In the genomic region with DNA sequence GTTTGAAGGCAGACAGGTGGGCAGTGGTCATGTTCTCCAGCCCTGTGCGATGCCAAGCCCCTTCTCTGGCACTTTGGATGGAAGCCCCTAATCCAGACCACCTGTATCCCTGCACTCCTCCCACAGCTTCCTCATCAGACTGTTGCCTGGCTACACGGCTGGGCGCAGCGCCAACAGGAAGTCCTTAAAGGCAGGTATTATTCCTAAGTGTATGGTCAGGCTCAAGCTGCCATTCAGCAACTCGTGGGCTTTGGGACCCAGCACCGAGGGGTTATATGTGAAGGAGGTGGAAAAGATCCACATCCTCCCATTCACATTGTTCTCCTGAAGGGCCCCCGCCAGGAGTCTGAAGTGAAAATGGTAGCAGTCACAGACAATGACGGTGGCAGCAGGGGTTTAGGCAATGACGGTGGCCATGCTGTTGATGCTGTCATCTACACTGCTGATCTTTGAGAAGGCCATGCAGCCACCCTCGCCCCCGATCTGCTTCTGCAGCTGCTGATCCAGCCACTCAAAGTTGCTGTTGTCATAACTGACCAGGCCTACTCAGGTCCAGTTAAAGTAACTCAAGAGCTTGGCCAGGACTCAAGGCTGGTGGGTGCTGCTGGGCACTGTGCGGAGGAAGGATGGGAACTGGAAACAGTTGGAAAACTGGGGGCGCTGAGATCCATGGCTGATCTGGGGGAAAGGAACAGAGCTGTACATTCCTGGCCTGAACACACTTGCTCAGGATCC, we compare ENCODE assay signal across 10 cellular contexts. TPM values are rescaled to one million over a fixed set of nuclear protein-coding genes. Genes with fewer than 3 reads are reported as not detected.
DNase-seq lines count a peak whose midpoint lies in the region; ATAC-seq and TF ChIP-seq lines count a peak whose summit lies in the region.
"Had no signal": no experiment of that assay in that cellular context is flagged by ENCODE, and none has a peak within 500 bp of the region (broad histone marks: within the 10 kb centered on the region; RNA-seq: fewer than 3 reads in every experiment).

No MANE protein-coding gene starts in this region.

- no peak for TF ChIP-seq RAD21 in liver (IDR thresholded peaks at IDR 0.05)

- WGBS in liver = 69% methylated on average over 13 of the region's 13 CpGs

- DNase-seq in NCI-H2081 (lab: John Stamatoyannopoulos, UW) = peak; percentile 4 to 28
- DNase-seq in NCI-H2081 treated with DMSO at 0.1 percent for 48 hours (lab: John Stamatoyannopoulos, UW) = no peak
- no peak for DNase-seq in adipocyte (ENCODE audit: low read depth)
- DNase-seq in ureter (ENCODE audit: low spot score) = peak; percentile 55
- no peak for DNase-seq in NCI-H1694 (lab: John Stamatoyannopoulos, UW)
- DNase-seq: effector memory CD8-positive, alpha-beta T cell; SIG-M5 had no signal

- H3K9me3 ChIP-seq in adipocyte (ENCODE audit: control insufficient read depth, low read length) = no peaks in the 10 kb centered on the region
- H3K9me3 ChIP-seq in liver (ENCODE audit: control insufficient read depth in 4 of 4, low read length in 3 of 4) = no peaks in the 10 kb centered on the region

- H3K4me1 ChIP-seq in adipocyte (ENCODE audit: control insufficient read depth, insufficient read depth, low read length) = peaks cover 34% of the 10 kb centered on the region
- H3K4me1 ChIP-seq in liver (ENCODE audit: control insufficient read depth in 4 of 4, insufficient read depth in 4 of 4, low read length in 3 of 4) = no peaks in the 10 kb centered on the region

- H3K27ac ChIP-seq in liver (ENCODE audit: low read depth in 1 of 2, low read length in 2 of 2) = peak overlapping the region; percentile 6 to 10

- no peaks in the 10 kb centered on the region for H3K36me3 ChIP-seq in adipocyte (ENCODE audit: control insufficient read depth, insufficient read depth, low read length, severe bottlenecking)
- H3K36me3 ChIP-seq in liver (ENCODE audit: control insufficient read depth in 4 of 4, insufficient read depth in 3 of 4, low read depth in 1 of 4, low read length in 3 of 4) = no peaks in the 10 kb centered on the region

- H3K27me3 ChIP-seq in adipocyte (replicated peaks; ENCODE audit: control insufficient read depth, insufficient read depth, low read length) (no peaks in the 10 kb centered on the region), liver (ENCODE audit: control insufficient read depth in 4 of 4, insufficient read depth in 4 of 4, low read length in 3 of 4) (no peaks in the 10 kb centered on the region)

- TF ChIP-seq CTCF in liver (IDR thresholded peaks at IDR 0.05; ENCODE audit: low read depth, low read length, missing input control) = no peak

- peak overlapping the region; percentile 59 for H3K9ac ChIP-seq in adipocyte (ENCODE audit: low read length)
- no peak overlapping the region for H3K9ac ChIP-seq in liver (ENCODE audit: low read depth in 1 of 2, low read length in 2 of 2)

- H3K4me3 ChIP-seq in adipocyte (ENCODE audit: low read length) = peak overlapping the region; percentile 33
- no peak overlapping the region for H3K4me3 ChIP-seq in liver (ENCODE audit: low read depth in 1 of 3, low read length in 3 of 3)

- no peak for ATAC-seq in HG03378 (IDR thresholded peaks at IDR 0.05; ENCODE audit: unreplicated experiment)
- ATAC-seq in GM21717 (IDR thresholded peaks at IDR 0.05; ENCODE audit: unreplicated experiment) = no peak
- ATAC-seq: effector memory CD8-positive, alpha-beta T cell had no signal

TF ChIP-seq in liver, 16 proteins besides CTCF, POLR2A, EP300 and RAD21:
- TF ChIP-seq, protein P1, sequence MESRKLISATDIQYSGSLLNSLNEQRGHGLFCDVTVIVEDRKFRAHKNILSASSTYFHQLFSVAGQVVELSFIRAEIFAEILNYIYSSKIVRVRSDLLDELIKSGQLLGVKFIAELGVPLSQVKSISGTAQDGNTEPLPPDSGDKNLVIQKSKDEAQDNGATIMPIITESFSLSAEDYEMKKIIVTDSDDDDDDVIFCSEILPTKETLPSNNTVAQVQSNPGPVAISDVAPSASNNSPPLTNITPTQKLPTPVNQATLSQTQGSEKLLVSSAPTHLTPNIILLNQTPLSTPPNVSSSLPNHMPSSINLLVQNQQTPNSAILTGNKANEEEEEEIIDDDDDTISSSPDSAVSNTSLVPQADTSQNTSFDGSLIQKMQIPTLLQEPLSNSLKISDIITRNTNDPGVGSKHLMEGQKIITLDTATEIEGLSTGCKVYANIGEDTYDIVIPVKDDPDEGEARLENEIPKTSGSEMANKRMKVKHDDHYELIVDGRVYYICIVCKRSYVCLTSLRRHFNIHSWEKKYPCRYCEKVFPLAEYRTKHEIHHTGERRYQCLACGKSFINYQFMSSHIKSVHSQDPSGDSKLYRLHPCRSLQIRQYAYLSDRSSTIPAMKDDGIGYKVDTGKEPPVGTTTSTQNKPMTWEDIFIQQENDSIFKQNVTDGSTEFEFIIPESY (IDR thresholded peaks at IDR 0.05) = no peak
- TF ChIP-seq, protein P2, sequence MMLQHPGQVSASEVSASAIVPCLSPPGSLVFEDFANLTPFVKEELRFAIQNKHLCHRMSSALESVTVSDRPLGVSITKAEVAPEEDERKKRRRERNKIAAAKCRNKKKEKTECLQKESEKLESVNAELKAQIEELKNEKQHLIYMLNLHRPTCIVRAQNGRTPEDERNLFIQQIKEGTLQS (IDR thresholded peaks at IDR 0.05) = no peak
- TF ChIP-seq JUND (IDR thresholded peaks at IDR 0.05) = no peak
- TF ChIP-seq, protein P3, sequence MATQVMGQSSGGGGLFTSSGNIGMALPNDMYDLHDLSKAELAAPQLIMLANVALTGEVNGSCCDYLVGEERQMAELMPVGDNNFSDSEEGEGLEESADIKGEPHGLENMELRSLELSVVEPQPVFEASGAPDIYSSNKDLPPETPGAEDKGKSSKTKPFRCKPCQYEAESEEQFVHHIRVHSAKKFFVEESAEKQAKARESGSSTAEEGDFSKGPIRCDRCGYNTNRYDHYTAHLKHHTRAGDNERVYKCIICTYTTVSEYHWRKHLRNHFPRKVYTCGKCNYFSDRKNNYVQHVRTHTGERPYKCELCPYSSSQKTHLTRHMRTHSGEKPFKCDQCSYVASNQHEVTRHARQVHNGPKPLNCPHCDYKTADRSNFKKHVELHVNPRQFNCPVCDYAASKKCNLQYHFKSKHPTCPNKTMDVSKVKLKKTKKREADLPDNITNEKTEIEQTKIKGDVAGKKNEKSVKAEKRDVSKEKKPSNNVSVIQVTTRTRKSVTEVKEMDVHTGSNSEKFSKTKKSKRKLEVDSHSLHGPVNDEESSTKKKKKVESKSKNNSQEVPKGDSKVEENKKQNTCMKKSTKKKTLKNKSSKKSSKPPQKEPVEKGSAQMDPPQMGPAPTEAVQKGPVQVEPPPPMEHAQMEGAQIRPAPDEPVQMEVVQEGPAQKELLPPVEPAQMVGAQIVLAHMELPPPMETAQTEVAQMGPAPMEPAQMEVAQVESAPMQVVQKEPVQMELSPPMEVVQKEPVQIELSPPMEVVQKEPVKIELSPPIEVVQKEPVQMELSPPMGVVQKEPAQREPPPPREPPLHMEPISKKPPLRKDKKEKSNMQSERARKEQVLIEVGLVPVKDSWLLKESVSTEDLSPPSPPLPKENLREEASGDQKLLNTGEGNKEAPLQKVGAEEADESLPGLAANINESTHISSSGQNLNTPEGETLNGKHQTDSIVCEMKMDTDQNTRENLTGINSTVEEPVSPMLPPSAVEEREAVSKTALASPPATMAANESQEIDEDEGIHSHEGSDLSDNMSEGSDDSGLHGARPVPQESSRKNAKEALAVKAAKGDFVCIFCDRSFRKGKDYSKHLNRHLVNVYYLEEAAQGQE (IDR thresholded peaks at IDR 0.05) = no peak
- no peak for TF ChIP-seq NR2F2 (IDR thresholded peaks at IDR 0.05)
- TF ChIP-seq SP1 (IDR thresholded peaks at IDR 0.05) = no peak
- no peak for TF ChIP-seq HNF4A (conservative IDR thresholded peaks at IDR 0.05)
- no peak for TF ChIP-seq FOXA2 (IDR thresholded peaks at IDR 0.05)
- no peak for TF ChIP-seq FOXA1 (IDR thresholded peaks at IDR 0.05)
- no peak for TF ChIP-seq TAF1 (conservative IDR thresholded peaks at IDR 0.05)
- no peak for TF ChIP-seq GABPA (IDR thresholded peaks at IDR 0.05 in 1 of 2, conservative IDR thresholded peaks at IDR 0.05 in 1 of 2)
- TF ChIP-seq, protein P4, sequence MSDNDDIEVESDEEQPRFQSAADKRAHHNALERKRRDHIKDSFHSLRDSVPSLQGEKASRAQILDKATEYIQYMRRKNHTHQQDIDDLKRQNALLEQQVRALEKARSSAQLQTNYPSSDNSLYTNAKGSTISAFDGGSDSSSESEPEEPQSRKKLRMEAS (IDR thresholded peaks at IDR 0.05) = no peak
- TF ChIP-seq HNF4G (IDR thresholded peaks at IDR 0.05) = no peak
- TF ChIP-seq RXRA (IDR thresholded peaks at IDR 0.05) = no peak
- TF ChIP-seq YY1 (IDR thresholded peaks at IDR 0.05) = no peak
- no peak for TF ChIP-seq EGR1 (IDR thresholded peaks at IDR 0.05; ENCODE audit: low read depth in 2 of 2)

RNA-seq across cellular contexts. Expression of a gene that starts 27.7 kb away (rescaled TPM):
- total RNA-seq in liver = not detected
- not detected for polyA plus RNA-seq in liver
- not detected for total RNA-seq in ureter

RNA-seq across cellular contexts. Expression of a gene that starts 34.8 kb away (rescaled TPM):
- total RNA-seq in liver (not detected), ureter (not detected)
- polyA plus RNA-seq in liver = not detected

Comparison
In these comparisons a context has a peak if more than half of its experiments do, and no peak if none do; other contexts are left out.
1. DNase-seq: peak in NCI-H2081 (2 of 2) and ureter (single experiment); none in NCI-H2081 treated with DMSO at 0.1 percent for 48 hours (single experiment), adipocyte (single experiment) and NCI-H1694 (single experiment).